ENCODE assay signal across 1 cellular context in the genomic region with DNA sequence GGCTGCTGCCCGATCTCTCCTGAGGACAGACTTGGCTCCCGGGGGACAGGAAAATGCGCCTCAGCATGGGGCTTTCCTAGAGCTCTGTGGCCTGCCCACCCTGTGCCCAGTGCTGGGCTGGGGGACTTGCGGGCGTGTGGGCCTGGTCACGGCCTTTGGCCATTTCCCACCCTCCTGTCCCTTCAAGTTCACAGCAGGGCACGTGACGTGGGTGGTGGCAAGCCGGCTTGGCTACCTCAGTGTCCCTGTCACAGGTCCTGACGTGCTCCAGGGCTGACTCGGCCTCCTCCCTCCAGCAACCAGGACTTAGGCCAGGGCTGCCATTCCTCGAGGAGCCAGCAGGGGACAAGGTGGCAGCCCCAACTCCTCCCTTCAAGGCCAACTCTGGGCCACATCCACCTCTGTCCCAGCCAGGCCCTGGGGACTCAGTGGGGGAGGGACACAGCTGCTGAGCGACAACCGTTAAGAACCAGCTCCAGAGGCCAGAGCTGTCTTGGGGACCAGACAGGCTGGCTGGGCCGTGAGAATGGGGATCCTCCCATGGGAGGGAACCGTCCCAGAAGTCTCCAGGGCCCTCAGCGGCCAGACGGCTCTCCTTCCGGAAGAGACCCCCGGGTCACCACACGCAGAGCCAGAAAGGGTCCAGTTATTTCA.
TF ChIP-seq lines count a peak whose summit lies in the region.

No MANE protein-coding gene starts in this region.

TF ChIP-seq in K562, 482 proteins besides CTCF, POLR2A, EP300 and RAD21 (continued from another document and continues in another):
- TF ChIP-seq, protein P1, sequence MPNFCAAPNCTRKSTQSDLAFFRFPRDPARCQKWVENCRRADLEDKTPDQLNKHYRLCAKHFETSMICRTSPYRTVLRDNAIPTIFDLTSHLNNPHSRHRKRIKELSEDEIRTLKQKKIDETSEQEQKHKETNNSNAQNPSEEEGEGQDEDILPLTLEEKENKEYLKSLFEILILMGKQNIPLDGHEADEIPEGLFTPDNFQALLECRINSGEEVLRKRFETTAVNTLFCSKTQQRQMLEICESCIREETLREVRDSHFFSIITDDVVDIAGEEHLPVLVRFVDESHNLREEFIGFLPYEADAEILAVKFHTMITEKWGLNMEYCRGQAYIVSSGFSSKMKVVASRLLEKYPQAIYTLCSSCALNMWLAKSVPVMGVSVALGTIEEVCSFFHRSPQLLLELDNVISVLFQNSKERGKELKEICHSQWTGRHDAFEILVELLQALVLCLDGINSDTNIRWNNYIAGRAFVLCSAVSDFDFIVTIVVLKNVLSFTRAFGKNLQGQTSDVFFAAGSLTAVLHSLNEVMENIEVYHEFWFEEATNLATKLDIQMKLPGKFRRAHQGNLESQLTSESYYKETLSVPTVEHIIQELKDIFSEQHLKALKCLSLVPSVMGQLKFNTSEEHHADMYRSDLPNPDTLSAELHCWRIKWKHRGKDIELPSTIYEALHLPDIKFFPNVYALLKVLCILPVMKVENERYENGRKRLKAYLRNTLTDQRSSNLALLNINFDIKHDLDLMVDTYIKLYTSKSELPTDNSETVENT (CRISPR knock-in tag; IDR thresholded peaks at IDR 0.05), result peak; percentile 67; the same call in 1 of the 2 replicates
- TF ChIP-seq, protein P2, sequence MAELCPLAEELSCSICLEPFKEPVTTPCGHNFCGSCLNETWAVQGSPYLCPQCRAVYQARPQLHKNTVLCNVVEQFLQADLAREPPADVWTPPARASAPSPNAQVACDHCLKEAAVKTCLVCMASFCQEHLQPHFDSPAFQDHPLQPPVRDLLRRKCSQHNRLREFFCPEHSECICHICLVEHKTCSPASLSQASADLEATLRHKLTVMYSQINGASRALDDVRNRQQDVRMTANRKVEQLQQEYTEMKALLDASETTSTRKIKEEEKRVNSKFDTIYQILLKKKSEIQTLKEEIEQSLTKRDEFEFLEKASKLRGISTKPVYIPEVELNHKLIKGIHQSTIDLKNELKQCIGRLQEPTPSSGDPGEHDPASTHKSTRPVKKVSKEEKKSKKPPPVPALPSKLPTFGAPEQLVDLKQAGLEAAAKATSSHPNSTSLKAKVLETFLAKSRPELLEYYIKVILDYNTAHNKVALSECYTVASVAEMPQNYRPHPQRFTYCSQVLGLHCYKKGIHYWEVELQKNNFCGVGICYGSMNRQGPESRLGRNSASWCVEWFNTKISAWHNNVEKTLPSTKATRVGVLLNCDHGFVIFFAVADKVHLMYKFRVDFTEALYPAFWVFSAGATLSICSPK (IDR thresholded peaks at IDR 0.05; ENCODE audit: borderline replicate concordance), result no peak
- TF ChIP-seq, protein P3, sequence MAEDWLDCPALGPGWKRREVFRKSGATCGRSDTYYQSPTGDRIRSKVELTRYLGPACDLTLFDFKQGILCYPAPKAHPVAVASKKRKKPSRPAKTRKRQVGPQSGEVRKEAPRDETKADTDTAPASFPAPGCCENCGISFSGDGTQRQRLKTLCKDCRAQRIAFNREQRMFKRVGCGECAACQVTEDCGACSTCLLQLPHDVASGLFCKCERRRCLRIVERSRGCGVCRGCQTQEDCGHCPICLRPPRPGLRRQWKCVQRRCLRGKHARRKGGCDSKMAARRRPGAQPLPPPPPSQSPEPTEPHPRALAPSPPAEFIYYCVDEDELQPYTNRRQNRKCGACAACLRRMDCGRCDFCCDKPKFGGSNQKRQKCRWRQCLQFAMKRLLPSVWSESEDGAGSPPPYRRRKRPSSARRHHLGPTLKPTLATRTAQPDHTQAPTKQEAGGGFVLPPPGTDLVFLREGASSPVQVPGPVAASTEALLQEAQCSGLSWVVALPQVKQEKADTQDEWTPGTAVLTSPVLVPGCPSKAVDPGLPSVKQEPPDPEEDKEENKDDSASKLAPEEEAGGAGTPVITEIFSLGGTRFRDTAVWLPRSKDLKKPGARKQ (CRISPR knock-in tag; IDR thresholded peaks at IDR 0.05), result no peak
- TF ChIP-seq ZNF12 (CRISPR knock-in tag; IDR thresholded peaks at IDR 0.05) (no peak), RNF2 (IDR thresholded peaks at IDR 0.05) (peak; percentile 90), ZNF830 (CRISPR knock-in tag; IDR thresholded peaks at IDR 0.05) (no peak), ZNF146 (CRISPR knock-in tag; IDR thresholded peaks at IDR 0.05; ENCODE audit: unreplicated experiment) (no peak), CEBPB (tag; IDR thresholded peaks at IDR 0.05) (no peak), ZNF589 (CRISPR knock-in tag; IDR thresholded peaks at IDR 0.05; ENCODE audit: low read depth) (peak; percentile 52; the same call in 1 of the 2 replicates), TARDBP (IDR thresholded peaks at IDR 0.05) (peak; percentile 84; the same call in 1 of the 2 replicates), ZNF239 (CRISPR knock-in tag; IDR thresholded peaks at IDR 0.05) (no peak), ZNF699 (CRISPR knock-in tag; IDR thresholded peaks at IDR 0.05; ENCODE audit: insufficient replicate concordance) (no peak), FOXA3 (CRISPR knock-in tag; conservative IDR thresholded peaks at IDR 0.05 in 1 of 2, IDR thresholded peaks at IDR 0.05 in 1 of 2) (0 out of 4 replicates have a peak, but pooled peaks of 1 of the 2 experiments have one; percentile 50), NELFE (IDR thresholded peaks at IDR 0.05; ENCODE audit: insufficient read depth, insufficient read length) (no peak), TAL1 (IDR thresholded peaks at IDR 0.05) (peak; percentile 10; the same call in 1 of the 2 replicates), TOE1 (IDR thresholded peaks at IDR 0.05; ENCODE audit: borderline replicate concordance) (peak; percentile 79; the same call in 1 of the 2 replicates), TOE1 (CRISPR knock-in tag; IDR thresholded peaks at IDR 0.05; ENCODE audit: borderline replicate concordance, low read depth) (no peak), TAF7 (tag; IDR thresholded peaks at IDR 0.05) (no peak), ELF2 (CRISPR knock-in tag; IDR thresholded peaks at IDR 0.05) (peak; percentile 83), ZKSCAN1 (IDR thresholded peaks at IDR 0.05; ENCODE audit: low read depth, low read length) (0 out of 2 replicates have a peak, but pooled peaks have one; percentile 26)
- TF ChIP-seq, protein P4, sequence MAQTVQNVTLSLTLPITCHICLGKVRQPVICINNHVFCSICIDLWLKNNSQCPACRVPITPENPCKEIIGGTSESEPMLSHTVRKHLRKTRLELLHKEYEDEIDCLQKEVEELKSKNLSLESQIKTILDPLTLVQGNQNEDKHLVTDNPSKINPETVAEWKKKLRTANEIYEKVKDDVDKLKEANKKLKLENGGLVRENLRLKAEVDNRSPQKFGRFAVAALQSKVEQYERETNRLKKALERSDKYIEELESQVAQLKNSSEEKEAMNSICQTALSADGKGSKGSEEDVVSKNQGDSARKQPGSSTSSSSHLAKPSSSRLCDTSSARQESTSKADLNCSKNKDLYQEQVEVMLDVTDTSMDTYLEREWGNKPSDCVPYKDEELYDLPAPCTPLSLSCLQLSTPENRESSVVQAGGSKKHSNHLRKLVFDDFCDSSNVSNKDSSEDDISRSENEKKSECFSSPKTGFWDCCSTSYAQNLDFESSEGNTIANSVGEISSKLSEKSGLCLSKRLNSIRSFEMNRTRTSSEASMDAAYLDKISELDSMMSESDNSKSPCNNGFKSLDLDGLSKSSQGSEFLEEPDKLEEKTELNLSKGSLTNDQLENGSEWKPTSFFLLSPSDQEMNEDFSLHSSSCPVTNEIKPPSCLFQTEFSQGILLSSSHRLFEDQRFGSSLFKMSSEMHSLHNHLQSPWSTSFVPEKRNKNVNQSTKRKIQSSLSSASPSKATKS (CRISPR knock-in tag; IDR thresholded peaks at IDR 0.05), result 0 out of 2 replicates have a peak, but pooled peaks have one; percentile 42
- TF ChIP-seq, protein P5, sequence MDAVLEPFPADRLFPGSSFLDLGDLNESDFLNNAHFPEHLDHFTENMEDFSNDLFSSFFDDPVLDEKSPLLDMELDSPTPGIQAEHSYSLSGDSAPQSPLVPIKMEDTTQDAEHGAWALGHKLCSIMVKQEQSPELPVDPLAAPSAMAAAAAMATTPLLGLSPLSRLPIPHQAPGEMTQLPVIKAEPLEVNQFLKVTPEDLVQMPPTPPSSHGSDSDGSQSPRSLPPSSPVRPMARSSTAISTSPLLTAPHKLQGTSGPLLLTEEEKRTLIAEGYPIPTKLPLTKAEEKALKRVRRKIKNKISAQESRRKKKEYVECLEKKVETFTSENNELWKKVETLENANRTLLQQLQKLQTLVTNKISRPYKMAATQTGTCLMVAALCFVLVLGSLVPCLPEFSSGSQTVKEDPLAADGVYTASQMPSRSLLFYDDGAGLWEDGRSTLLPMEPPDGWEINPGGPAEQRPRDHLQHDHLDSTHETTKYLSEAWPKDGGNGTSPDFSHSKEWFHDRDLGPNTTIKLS (IDR thresholded peaks at IDR 0.05; ENCODE audit: borderline replicate concordance, low read depth), result peak; percentile 69
- TF ChIP-seq, protein P6, sequence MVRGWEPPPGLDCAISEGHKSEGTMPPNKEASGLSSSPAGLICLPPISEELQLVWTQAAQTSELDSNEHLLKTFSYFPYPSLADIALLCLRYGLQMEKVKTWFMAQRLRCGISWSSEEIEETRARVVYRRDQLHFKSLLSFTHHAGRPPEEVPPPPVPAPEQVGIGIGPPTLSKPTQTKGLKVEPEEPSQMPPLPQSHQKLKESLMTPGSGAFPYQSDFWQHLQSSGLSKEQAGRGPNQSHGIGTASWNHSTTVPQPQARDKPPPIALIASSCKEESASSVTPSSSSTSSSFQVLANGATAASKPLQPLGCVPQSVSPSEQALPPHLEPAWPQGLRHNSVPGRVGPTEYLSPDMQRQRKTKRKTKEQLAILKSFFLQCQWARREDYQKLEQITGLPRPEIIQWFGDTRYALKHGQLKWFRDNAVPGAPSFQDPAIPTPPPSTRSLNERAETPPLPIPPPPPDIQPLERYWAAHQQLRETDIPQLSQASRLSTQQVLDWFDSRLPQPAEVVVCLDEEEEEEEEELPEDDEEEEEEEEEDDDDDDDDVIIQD (CRISPR knock-in tag; IDR thresholded peaks at IDR 0.05), result no peak
- TF ChIP-seq, protein P7, sequence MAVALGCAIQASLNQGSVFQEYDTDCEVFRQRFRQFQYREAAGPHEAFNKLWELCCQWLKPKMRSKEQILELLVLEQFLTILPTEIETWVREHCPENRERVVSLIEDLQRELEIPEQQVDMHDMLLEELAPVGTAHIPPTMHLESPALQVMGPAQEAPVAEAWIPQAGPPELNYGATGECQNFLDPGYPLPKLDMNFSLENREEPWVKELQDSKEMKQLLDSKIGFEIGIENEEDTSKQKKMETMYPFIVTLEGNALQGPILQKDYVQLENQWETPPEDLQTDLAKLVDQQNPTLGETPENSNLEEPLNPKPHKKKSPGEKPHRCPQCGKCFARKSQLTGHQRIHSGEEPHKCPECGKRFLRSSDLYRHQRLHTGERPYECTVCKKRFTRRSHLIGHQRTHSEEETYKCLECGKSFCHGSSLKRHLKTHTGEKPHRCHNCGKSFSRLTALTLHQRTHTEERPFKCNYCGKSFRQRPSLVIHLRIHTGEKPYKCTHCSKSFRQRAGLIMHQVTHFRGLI (CRISPR knock-in tag; IDR thresholded peaks at IDR 0.05), result no peak
- TF ChIP-seq, protein P8, sequence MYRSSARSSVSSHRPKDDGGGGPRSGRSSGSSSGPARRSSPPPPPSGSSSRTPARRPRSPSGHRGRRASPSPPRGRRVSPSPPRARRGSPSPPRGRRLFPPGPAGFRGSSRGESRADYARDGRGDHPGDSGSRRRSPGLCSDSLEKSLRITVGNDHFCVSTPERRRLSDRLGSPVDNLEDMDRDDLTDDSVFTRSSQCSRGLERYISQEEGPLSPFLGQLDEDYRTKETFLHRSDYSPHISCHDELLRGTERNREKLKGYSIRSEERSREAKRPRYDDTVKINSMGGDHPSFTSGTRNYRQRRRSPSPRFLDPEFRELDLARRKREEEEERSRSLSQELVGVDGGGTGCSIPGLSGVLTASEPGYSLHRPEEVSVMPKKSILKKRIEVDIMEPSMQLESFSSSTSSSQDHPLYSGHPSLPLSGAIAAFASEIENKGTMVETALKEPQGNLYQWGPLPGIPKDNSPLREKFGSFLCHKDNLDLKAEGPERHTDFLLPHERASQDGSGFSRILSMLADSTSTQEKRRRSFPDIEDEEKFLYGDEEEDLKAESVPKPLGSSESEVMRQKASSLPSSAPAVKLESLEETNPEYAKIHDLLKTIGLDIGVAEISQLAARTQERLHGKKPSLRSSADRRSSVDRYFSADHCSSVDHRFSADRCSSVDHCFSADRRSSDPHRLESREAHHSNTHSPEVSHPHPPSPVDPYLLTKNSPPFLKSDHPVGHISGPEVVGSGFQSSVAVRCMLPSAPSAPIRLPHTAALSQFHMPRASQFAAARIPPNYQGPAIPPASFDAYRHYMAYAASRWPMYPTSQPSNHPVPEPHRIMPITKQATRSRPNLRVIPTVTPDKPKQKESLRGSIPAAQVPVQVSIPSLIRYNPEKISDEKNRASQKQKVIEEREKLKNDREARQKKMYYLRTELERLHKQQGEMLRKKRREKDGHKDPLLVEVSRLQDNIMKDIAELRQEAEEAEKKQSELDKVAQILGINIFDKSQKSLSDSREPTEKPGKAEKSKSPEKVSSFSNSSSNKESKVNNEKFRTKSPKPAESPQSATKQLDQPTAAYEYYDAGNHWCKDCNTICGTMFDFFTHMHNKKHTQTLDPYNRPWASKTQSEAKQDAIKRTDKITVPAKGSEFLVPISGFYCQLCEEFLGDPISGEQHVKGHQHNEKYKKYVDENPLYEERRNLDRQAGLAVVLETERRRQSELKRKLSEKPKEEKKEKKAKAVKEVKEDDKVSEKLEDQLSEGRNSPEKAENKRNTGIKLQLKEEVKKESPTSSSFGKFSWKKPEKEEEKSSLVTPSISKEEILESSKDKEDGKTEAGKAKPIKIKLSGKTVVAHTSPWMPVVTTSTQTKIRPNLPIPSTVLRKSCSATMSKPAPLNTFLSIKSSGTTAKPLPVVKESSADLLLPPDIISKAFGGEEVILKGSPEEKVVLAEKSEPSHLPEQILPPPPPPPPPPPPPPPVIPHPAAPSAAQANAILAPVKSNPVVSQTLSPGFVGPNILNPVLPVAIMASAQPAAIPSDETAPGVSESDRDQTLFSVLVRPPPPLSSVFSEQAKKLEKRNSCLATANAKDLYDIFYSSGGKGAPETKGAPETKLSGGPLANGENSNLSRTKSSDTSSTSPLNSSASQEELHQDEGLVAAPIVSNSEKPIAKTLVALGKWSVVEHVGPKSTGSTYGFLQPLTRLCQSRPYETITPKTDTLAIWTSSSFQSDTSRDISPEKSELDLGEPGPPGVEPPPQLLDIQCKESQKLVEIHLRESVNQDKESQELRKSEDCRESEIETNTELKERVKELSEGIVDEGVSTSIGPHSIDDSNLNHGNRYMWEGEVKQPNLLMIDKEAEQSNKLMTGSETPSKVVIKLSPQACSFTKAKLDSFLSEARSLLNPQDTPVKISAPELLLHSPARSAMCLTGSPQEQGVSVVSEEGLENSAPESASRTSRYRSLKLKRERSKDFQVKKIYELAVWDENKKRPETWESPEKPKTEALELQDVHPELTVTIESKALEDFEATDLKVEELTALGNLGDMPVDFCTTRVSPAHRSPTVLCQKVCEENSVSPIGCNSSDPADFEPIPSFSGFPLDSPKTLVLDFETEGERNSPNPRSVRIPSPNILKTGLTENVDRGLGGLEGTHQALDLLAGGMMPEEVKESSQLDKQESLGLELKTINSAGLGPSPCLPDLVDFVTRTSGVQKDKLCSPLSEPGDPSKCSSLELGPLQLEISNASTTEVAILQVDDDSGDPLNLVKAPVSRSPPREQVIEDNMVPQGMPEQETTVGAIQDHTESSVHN (IDR thresholded peaks at IDR 0.05; ENCODE audit: borderline replicate concordance in 1 of 2, low read depth in 1 of 2), result no peak
- TF ChIP-seq, protein P9, sequence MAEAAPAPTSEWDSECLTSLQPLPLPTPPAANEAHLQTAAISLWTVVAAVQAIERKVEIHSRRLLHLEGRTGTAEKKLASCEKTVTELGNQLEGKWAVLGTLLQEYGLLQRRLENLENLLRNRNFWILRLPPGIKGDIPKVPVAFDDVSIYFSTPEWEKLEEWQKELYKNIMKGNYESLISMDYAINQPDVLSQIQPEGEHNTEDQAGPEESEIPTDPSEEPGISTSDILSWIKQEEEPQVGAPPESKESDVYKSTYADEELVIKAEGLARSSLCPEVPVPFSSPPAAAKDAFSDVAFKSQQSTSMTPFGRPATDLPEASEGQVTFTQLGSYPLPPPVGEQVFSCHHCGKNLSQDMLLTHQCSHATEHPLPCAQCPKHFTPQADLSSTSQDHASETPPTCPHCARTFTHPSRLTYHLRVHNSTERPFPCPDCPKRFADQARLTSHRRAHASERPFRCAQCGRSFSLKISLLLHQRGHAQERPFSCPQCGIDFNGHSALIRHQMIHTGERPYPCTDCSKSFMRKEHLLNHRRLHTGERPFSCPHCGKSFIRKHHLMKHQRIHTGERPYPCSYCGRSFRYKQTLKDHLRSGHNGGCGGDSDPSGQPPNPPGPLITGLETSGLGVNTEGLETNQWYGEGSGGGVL (CRISPR knock-in tag; IDR thresholded peaks at IDR 0.05), result no peak
